Comparison of ENCODE assay signal across 19 cellular contexts in the genomic region with DNA sequence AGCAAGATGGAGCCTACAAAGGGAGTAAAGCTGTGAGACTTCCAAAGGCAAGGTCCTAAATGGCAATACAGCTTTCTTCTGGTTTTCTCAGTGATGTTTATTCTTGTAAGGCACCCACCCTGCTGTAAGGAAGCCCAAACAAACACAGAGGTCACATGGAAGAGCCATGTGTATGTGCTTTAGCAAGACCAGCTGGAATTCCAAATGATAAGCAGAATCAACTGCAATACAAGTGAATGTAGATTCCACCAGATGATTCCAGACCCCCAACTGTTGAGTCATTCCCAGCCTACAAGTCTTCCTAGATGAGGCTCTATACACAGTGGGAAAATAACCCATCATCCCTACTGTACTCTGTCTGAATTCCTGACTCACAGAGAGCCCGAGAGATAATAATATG.
DNase-seq lines count a peak whose midpoint lies in the region; ATAC-seq, FAIRE-seq and TF ChIP-seq lines count a peak whose summit lies in the region.
"Had no signal": no experiment of that assay in that cellular context is flagged by ENCODE, and none has a peak within 500 bp of the region (broad histone marks: within the 10 kb centered on the region; RNA-seq: fewer than 3 reads in every experiment).

No MANE protein-coding gene starts in this region.

- DNase-seq in GM12892 (ENCODE audit: insufficient read length) = no peak
- peak; percentile 8 for DNase-seq in brain pericyte (ENCODE audit: low read depth, low spot score)
- DNase-seq in fibroblast of villous mesenchyme (ENCODE audit: low read depth) = peak; percentile 70
- peak; percentile 49 for DNase-seq in non-pigmented ciliary epithelial cell (ENCODE audit: low read depth)
- DNase-seq in DMS 273 treated with DMSO at 0.1 percent for 48 hours (lab: John Stamatoyannopoulos, UW) = no peak
- DNase-seq: DMS79, MG63, NCI-H1417, NCI-H1694 treated with DMSO at 0.1 percent for 48 hours, NCI-H2081 treated with DMSO at 0.1 percent for 48 hours, NCI-H2171 treated with DMSO at 0.1 percent for 48 hours, NCI-H446, NCI-H526, Peyer's patch had no signal

- peak; percentile 5 for FAIRE-seq in GM12892 (lab: Jason Lieb, UNC)
- FAIRE-seq: H54, K562 had no signal

- ATAC-seq in GM19351 (IDR thresholded peaks at IDR 0.05; ENCODE audit: unreplicated experiment) (no peak), HG03097 (IDR thresholded peaks at IDR 0.05; ENCODE audit: low FRiP score, unreplicated experiment) (no peak), HG03095 (IDR thresholded peaks at IDR 0.05; ENCODE audit: unreplicated experiment) (no peak)
- ATAC-seq: K562 had no signal

- no peak for TF ChIP-seq CTCF in fibroblast of villous mesenchyme (IDR thresholded peaks at IDR 0.05; ENCODE audit: insufficient read depth, low read depth, low read length)

- H3K4me3 ChIP-seq in fibroblast of villous mesenchyme (ENCODE audit: low read depth, low read length) = no peak overlapping the region
- H3K4me3 ChIP-seq: K562, MG63, Peyer's patch had no signal

- TF ChIP-seq POLR2A in GM12892 (IDR thresholded peaks at IDR 0.05; ENCODE audit: low read depth, low read length) = no peak

Comparison
In these comparisons a context has a peak if more than half of its experiments do, and no peak if none do; other contexts are left out.
1. DNase-seq: peak in brain pericyte (single experiment), fibroblast of villous mesenchyme (single experiment) and non-pigmented ciliary epithelial cell (single experiment); none in GM12892 (single experiment) and DMS 273 treated with DMSO at 0.1 percent for 48 hours (single experiment).